In genomic region chr20:5119435-5120188, GRCh38 we compare ENCODE assay signal across 8 cellular contexts. TPM values are rescaled to one million over a fixed set of nuclear protein-coding genes. Genes with fewer than 3 reads are reported as not detected.
DNase-seq lines count a peak whose midpoint lies in the region; ATAC-seq and TF ChIP-seq lines count a peak whose summit lies in the region.

Gene PCNA (minus strand): TSS chr20:5119958. CDS start chr20:5119798, 160 bp downstream.

- DNase-seq in GF-D8 (lab: John Stamatoyannopoulos, UW) = peak; percentile 93
- peak; percentile 90 for DNase-seq in HEK293T (ENCODE audit: extremely low spot score)
- peak; percentile 98 for DNase-seq in MV-4-11 (lab: John Stamatoyannopoulos, UW)
- DNase-seq in SK-MEL-5 (ENCODE audit: low read depth, low spot score) = peak; percentile 98
- DNase-seq in activated naive CD4-positive, alpha-beta T cell treated with Interleukin-2 at 50 U/mL for 16 hours = peak; percentile 97
- DNase-seq in foreskin keratinocyte = peak; percentile 95 to 96

- CTCF ChIA-PET in HEK293T (lab: Yijun Ruan, JAX) = interaction anchor here (1.2 to 1.9 kb wide), 2 partner anchors 73 to 103 kb away, joined by 3 to 7 read pairs; no protein-coding TSS in a partner anchor

- peak; percentile 97 for ATAC-seq in foreskin keratinocyte

- H3K4me1 ChIP-seq in foreskin keratinocyte = peaks cover 5% of the 10 kb centered on the region
- peaks cover 45% of the 10 kb centered on the region for H3K4me1 ChIP-seq in neuron (ENCODE audit: insufficient read depth, low read length)
- H3K4me1 ChIP-seq in subcutaneous abdominal adipose tissue (ENCODE audit: control insufficient read depth in 5 of 5, insufficient read depth in 5 of 5, low read length in 5 of 5) = peaks cover 6 to 24% (median 22%) of the 10 kb centered on the region in 5 donors

- no peaks in the 10 kb centered on the region for H3K9me3 ChIP-seq in neuron (ENCODE audit: low read length)
- H3K9me3 ChIP-seq in subcutaneous abdominal adipose tissue (ENCODE audit: control insufficient read depth in 5 of 5, low read length in 5 of 5) = no peaks in the 10 kb centered on the region

- no peak for TF ChIP-seq CTCF in foreskin keratinocyte (conservative IDR thresholded peaks at IDR 0.05)

- peak within 1 kb of the TSS; percentile 48 to 87 (median 63) for H3K9ac ChIP-seq in subcutaneous abdominal adipose tissue (ENCODE audit: low read length in 5 of 5)

- H3K27me3 ChIP-seq in foreskin keratinocyte (no peaks in the 10 kb centered on the region), neuron (ENCODE audit: insufficient read depth, low read length) (no peaks in the 10 kb centered on the region), subcutaneous abdominal adipose tissue (ENCODE audit: control insufficient read depth in 5 of 5, insufficient read depth in 4 of 5, low read length in 5 of 5) (no peaks in the 10 kb centered on the region)

- peaks cover 40% of the 10 kb centered on the region for H3K36me3 ChIP-seq in neuron (ENCODE audit: insufficient read depth, low read length)
- peaks cover 10 to 25% (median 16%) of the 10 kb centered on the region in 5 donors for H3K36me3 ChIP-seq in subcutaneous abdominal adipose tissue (ENCODE audit: control insufficient read depth in 5 of 5, insufficient read depth in 5 of 5, low read length in 5 of 5)

- peak within 1 kb of the TSS; percentile 66 for H3K27ac ChIP-seq in foreskin keratinocyte
- peak within 1 kb of the TSS; percentile 89 for H3K27ac ChIP-seq in subcutaneous abdominal adipose tissue (ENCODE audit: low read depth, low read length)

- POLR2A ChIA-PET in HEK293T (lab: Yijun Ruan, JAX) = interaction anchor here (0.6 to 2.3 kb wide), 11 partner anchors 11 to 360 kb away, joined by 3 to 20 read pairs (median 4); no protein-coding TSS in a partner anchor

- H3K4me3 ChIP-seq in neuron (ENCODE audit: low read length) (peak within 1 kb of the TSS; percentile 89), subcutaneous abdominal adipose tissue (ENCODE audit: low read depth in 1 of 5, low read length in 5 of 5) (peak within 1 kb of the TSS; percentile 87 to 97 (median 92))

- H2AFZ ChIP-seq in neuron (ENCODE audit: low read depth, low read length) = peak within 1 kb of the TSS; percentile 57

- in situ Hi-C loops in SK-MEL-5 (cut with HindIII; ENCODE audit: low pct_unique_long_range_greater_than_20kb, low sequenced_read_pairs) = no loop called here

TF ChIP-seq in HEK293T, 16 proteins besides CTCF, POLR2A, EP300 and RAD21:
- peak; percentile 66; the same call in 1 of the 2 replicates for TF ChIP-seq ELF4 (IDR thresholded peaks at IDR 0.05)
- TF ChIP-seq FOXM1 (IDR thresholded peaks at IDR 0.05; ENCODE audit: borderline replicate concordance) = no peak
- 0 out of 2 replicates have a peak, but pooled peaks have one; percentile 62 for TF ChIP-seq HDGF (IDR thresholded peaks at IDR 0.05; ENCODE audit: borderline replicate concordance)
- TF ChIP-seq FOXA1 (IDR thresholded peaks at IDR 0.05) = no peak
- peak; percentile 99 for TF ChIP-seq L3MBTL2 (conservative IDR thresholded peaks at IDR 0.05)

RNA-seq across cellular contexts. Expression of gene PCNA, which starts in this region (rescaled TPM):
- 247 and 249 TPM in 2 replicates for total RNA-seq in SK-MEL-5 (2014; rRNA removed; shearing (Covaris generic))
- 271 and 296 TPM in 2 replicates for polyA plus RNA-seq in SK-MEL-5 (2015; cell fraction: cytosol; rRNA removed)
- 126 and 138 TPM in 2 replicates for polyA plus RNA-seq in SK-MEL-5 (2015; cell fraction: nucleus; rRNA removed)
- total RNA-seq in foreskin keratinocyte = 222 and 256 TPM in 2 replicates
- 209 and 255 TPM in 2 replicates for polyA plus RNA-seq in foreskin keratinocyte

Comparison
In these comparisons a context has a peak if more than half of its experiments do, and no peak if none do; other contexts are left out.
1. Peak in every context shown above with its lines: DNase-seq, ATAC-seq, H3K4me3 ChIP-seq and H3K27ac ChIP-seq.